ENCODE assay signal across 24 cellular contexts in the genomic region with DNA sequence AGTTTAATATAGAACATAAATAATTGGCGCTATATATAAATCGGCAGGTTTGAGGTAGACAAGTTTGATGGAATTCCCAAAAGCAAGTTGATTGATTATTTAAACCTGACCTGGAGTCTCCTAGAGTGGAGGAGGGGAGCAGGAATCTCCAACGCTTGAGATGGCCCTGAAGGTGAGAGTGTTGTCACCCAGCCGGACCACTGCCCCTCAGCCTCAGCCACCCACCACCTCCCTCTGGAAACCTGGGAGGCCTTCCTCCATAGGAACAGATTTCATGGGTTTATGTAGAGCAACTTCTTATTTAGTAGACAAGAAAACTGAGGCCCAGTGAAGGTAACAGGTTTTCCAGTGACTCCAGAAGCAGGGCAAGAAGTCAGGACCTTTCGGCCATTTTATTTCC.
"Had no signal": no experiment of that assay in that cellular context is flagged by ENCODE, and none has a peak within 500 bp of the region (broad histone marks: within the 10 kb centered on the region; RNA-seq: fewer than 3 reads in every experiment).

No MANE protein-coding gene starts in this region.

- DNase-seq: colonic mucosa; cortex of kidney; dermis blood vessel endothelial cell; dorsolateral prefrontal cortex; effector CD4-positive, alpha-beta T cell; effector CD8-positive, alpha-beta T cell; effector memory CD4-positive, alpha-beta T cell; effector memory CD8-positive, alpha-beta T cell; erythroblast; esophagus squamous epithelium; foreskin fibroblast; foreskin keratinocyte; foreskin melanocyte; gastrocnemius medialis; glutamatergic neuron; head of caudate nucleus; heart left ventricle; heart right ventricle had no signal

- H3K27me3 ChIP-seq: colonic mucosa, esophagus muscularis mucosa, esophagus squamous epithelium, foreskin keratinocyte, gastrocnemius medialis, heart left ventricle, heart right ventricle had no signal

- H3K9me3 Mint-ChIP-seq: dendritic cell treated with granulocyte-macrophage colony-stimulating factor and Interleukin-4, amounts not matched to agents 40 ng/mL and 50 ng/mL, for 4 days; effector memory CD8-positive, alpha-beta T cell; endodermal cell had no signal

- H3K4me1 ChIP-seq: colonic mucosa, esophagus muscularis mucosa, foreskin keratinocyte, gastrocnemius medialis, gastroesophageal sphincter, heart left ventricle had no signal

- H3K9me3 ChIP-seq: colonic mucosa, esophagus muscularis mucosa, esophagus squamous epithelium, gastrocnemius medialis, gastroesophageal sphincter, heart left ventricle, heart right ventricle had no signal

- H3K4me3 Mint-ChIP-seq: dendritic cell treated with granulocyte-macrophage colony-stimulating factor and Interleukin-4, amounts not matched to agents 40 ng/mL and 50 ng/mL, for 4 days; effector memory CD8-positive, alpha-beta T cell; endodermal cell had no signal

- H3K27ac Mint-ChIP-seq: dendritic cell treated with granulocyte-macrophage colony-stimulating factor and Interleukin-4, amounts not matched to agents 40 ng/mL and 50 ng/mL, for 4 days; effector memory CD8-positive, alpha-beta T cell; endodermal cell had no signal

- H3K27ac ChIP-seq: colonic mucosa, coronary artery, dorsolateral prefrontal cortex, epithelial cell of prostate, esophagus muscularis mucosa, esophagus squamous epithelium, foreskin keratinocyte, gastrocnemius medialis, gastroesophageal sphincter, heart left ventricle, heart right ventricle had no signal
